In genomic region chr5:126055348-126055729, GRCh38 we compare ENCODE assay signal across 16 cellular contexts.
DNase-seq lines count a peak whose midpoint lies in the region; TF ChIP-seq lines count a peak whose summit lies in the region.
"Had no signal": no experiment of that assay in that cellular context is flagged by ENCODE, and none has a peak within 500 bp of the region (broad histone marks: within the 10 kb centered on the region; RNA-seq: fewer than 3 reads in every experiment).

No MANE protein-coding gene starts in this region.

- H3K27ac Mint-ChIP-seq in nephron = peak overlapping the region; percentile 67 to 84 (median 77)
- H3K27ac Mint-ChIP-seq: naive thymus-derived CD4-positive, alpha-beta T cell; stimulated activated memory B cell treated with anti-CD40 and anti-IgM and Interleukin-4, amounts not matched to agents 10 μg/mL and 1 μg/mL and 100 μg/mL, for 72 hours; T-helper 1 cell treated with Interleukin-12 subunit alpha and Interleukin-12 subunit beta and Interleukin-4 antibody, amounts not matched to agents 30 μg/mL and 1 μg/mL, for 36 hours had no signal

- peak overlapping the region; percentile 26; the same call in 1 of the 2 replicates for H3K4me3 ChIP-seq in SJCRH30
- H3K4me3 ChIP-seq: ascending aorta, BLaER1, tibial artery had no signal

- H3K36me3 ChIP-seq in SJCRH30 = no peaks in the 10 kb centered on the region
- H3K36me3 ChIP-seq: ascending aorta, BLaER1, tibial artery had no signal

- H3K27me3 ChIP-seq in SJCRH30 = no peaks in the 10 kb centered on the region
- H3K27me3 ChIP-seq: ascending aorta, BLaER1, tibial artery had no signal

- H3K27me3 Mint-ChIP-seq in nephron (ENCODE audit: low read depth) = no peaks in the 10 kb centered on the region
- H3K27me3 Mint-ChIP-seq: naive thymus-derived CD4-positive, alpha-beta T cell had no signal

- peaks cover 13% of the 10 kb centered on the region for H3K4me1 ChIP-seq in SJCRH30
- H3K4me1 ChIP-seq: ascending aorta, tibial artery had no signal

- peak overlapping the region; percentile 49 for H3K27ac ChIP-seq in SJCRH30
- H3K27ac ChIP-seq: 22Rv1, ascending aorta, BLaER1, tibial artery had no signal

- H3K9me3 Mint-ChIP-seq in nephron = peaks cover 9% of the 10 kb centered on the region
- H3K9me3 Mint-ChIP-seq: stimulated activated memory B cell treated with anti-CD40 and anti-IgM and Interleukin-4, amounts not matched to agents 10 μg/mL and 1 μg/mL and 100 μg/mL, for 72 hours had no signal

- TF ChIP-seq CTCF in nephron (IDR thresholded peaks at IDR 0.05; ENCODE audit: unreplicated experiment in 3 of 3) = no peak

- no peak overlapping the region for H3K4me3 Mint-ChIP-seq in nephron
- H3K4me3 Mint-ChIP-seq: naive thymus-derived CD4-positive, alpha-beta T cell; stimulated activated memory B cell treated with anti-CD40 and anti-IgM and Interleukin-4, amounts not matched to agents 10 μg/mL and 1 μg/mL and 100 μg/mL, for 72 hours; T-helper 1 cell treated with Interleukin-12 subunit alpha and Interleukin-12 subunit beta and Interleukin-4 antibody, amounts not matched to agents 30 μg/mL and 1 μg/mL, for 36 hours had no signal

- H3K4me1 Mint-ChIP-seq in nephron = peaks cover 34% of the 10 kb centered on the region
- H3K4me1 Mint-ChIP-seq: naive thymus-derived CD4-positive, alpha-beta T cell; stimulated activated memory B cell treated with anti-CD40 and anti-IgM and Interleukin-4, amounts not matched to agents 10 μg/mL and 1 μg/mL and 100 μg/mL, for 72 hours had no signal

- peaks cover 3% of the 10 kb centered on the region for H3K36me3 Mint-ChIP-seq in nephron (ENCODE audit: low read depth)
- H3K36me3 Mint-ChIP-seq: naive thymus-derived CD4-positive, alpha-beta T cell; stimulated activated memory B cell treated with anti-CD40 and anti-IgM and Interleukin-4, amounts not matched to agents 10 μg/mL and 1 μg/mL and 100 μg/mL, for 72 hours had no signal

- H3K9me3 ChIP-seq in SJCRH30 (replicated peaks) = no peaks in the 10 kb centered on the region
- H3K9me3 ChIP-seq: ascending aorta, tibial artery had no signal

- DNase-seq in DMS153 (lab: John Stamatoyannopoulos, UW) = peak; percentile 5
- no peak for DNase-seq in DMS153 treated with DMSO at 0.1 percent for 48 hours (lab: John Stamatoyannopoulos, UW; ENCODE audit: unreplicated experiment)
- peak; percentile 80 for DNase-seq in NCI-H1436 treated with DMSO at 0.1 percent for 48 hours (lab: John Stamatoyannopoulos, UW)
- DNase-seq in SJCRH30 = peak in 1 of 2 experiments; percentile 26
- DNase-seq in GDM1 (lab: John Stamatoyannopoulos, UW) = no peak
- no peak for DNase-seq in NCI-H187 (lab: John Stamatoyannopoulos, UW)
- DNase-seq in activated CD4-positive, alpha-beta T cell treated with anti-CD3 and anti-CD28 coated beads, Interleukin-2, amount 50 U/mL, for 48 hours = no peak
- DNase-seq: activated gamma-delta T cell treated with Interleukin-2 at 50 U/mL for 16 hours; naive thymus-derived CD4-positive, alpha-beta T cell; tibial artery had no signal

Comparison
In these comparisons a context has a peak if more than half of its experiments do, and no peak if none do; other contexts are left out.
1. DNase-seq: peak in DMS153 (single experiment) and NCI-H1436 treated with DMSO at 0.1 percent for 48 hours (single experiment); none in DMS153 treated with DMSO at 0.1 percent for 48 hours (single experiment), GDM1 (single experiment), NCI-H187 (0 of 2) and activated CD4-positive, alpha-beta T cell treated with anti-CD3 and anti-CD28 coated beads, Interleukin-2, amount 50 U/mL, for 48 hours (0 of 2).